Comparison of ENCODE assay signal across 32 cellular contexts in genomic region chr7:141415999-141416398, GRCh38.
"Had no signal": no experiment of that assay in that cellular context is flagged by ENCODE, and none has a peak within 500 bp of the region (broad histone marks: within the 10 kb centered on the region; RNA-seq: fewer than 3 reads in every experiment).

No MANE protein-coding gene starts in this region.

- H3K4me1 ChIP-seq: ascending aorta, colonic mucosa, gastrocnemius medialis had no signal

- H3K27ac Mint-ChIP-seq: activated CD4-positive, alpha-beta memory T cell treated with anti-CD3 and anti-CD28 coated beads for 36 hours; activated CD4-positive, alpha-beta T cell treated with anti-CD3 and anti-CD28 coated beads for 36 hours; activated CD4-positive, alpha-beta T cell treated with anti-CD3 and anti-CD28 coated beads, Interleukin-2, amount 10 ng/mL, durations not matched to agents 24 days and 14 days; activated CD8-positive, alpha-beta memory T cell treated with anti-CD3 and anti-CD28 coated beads, Interleukin-2, amount 10 ng/mL, durations not matched to agents 7 days and 5 days; activated CD8-positive, alpha-beta T cell treated with anti-CD3 and anti-CD28 coated beads, Interleukin-2, amount 10 ng/mL, durations not matched to agents 7 days and 5 days; activated naive CD4-positive, alpha-beta T cell treated with anti-CD3 and anti-CD28 coated beads for 36 hours; activated naive CD4-positive, alpha-beta T cell treated with anti-CD3 and anti-CD28 coated beads, Interleukin-2, amount 50 U/mL, for 72 hours; activated naive CD8-positive, alpha-beta T cell treated with anti-CD3 and anti-CD28 coated beads, Interleukin-2, amount 10 ng/mL, durations not matched to agents 7 days and 5 days; activated T-helper 1 cell treated with anti-CD3 and anti-CD28 coated beads, Interleukin-12 subunit alpha, Interleukin-12 subunit beta, Interleukin-2, Interleukin-4 antibody, amounts not matched to agents 30 ng/mL and 10 ng/mL and 1 ng/mL, durations not matched to agents 14 hours and 24 hours and 36 hours; activated T-helper 2 cell treated with anti-CD3 and anti-CD28 coated beads, Interferon-gamma antibody, Interleukin-2, Interleukin-4, amounts not matched to agents 10 μg/mL and 5 μg/mL and 100 μg/mL, durations not matched to agents 14 hours and 24 hours and 36 hours; endodermal cell; T-helper 17 cell; T-helper 2 cell treated with Interferon-gamma antibody and Interleukin-4, amounts not matched to agents 5 μg/mL and 100 μg/mL, for 36 hours had no signal

- H3K36me3 ChIP-seq: ascending aorta, colonic mucosa, gastrocnemius medialis, heart left ventricle, WERI-Rb-1 had no signal

- H3K4me3 Mint-ChIP-seq: activated CD4-positive, alpha-beta memory T cell treated with anti-CD3 and anti-CD28 coated beads for 36 hours; activated CD4-positive, alpha-beta T cell treated with anti-CD3 and anti-CD28 coated beads for 36 hours; activated CD4-positive, alpha-beta T cell treated with anti-CD3 and anti-CD28 coated beads, Interleukin-2, amount 10 ng/mL, durations not matched to agents 24 days and 14 days; activated CD8-positive, alpha-beta memory T cell treated with anti-CD3 and anti-CD28 coated beads, Interleukin-2, amount 10 ng/mL, durations not matched to agents 7 days and 5 days; activated CD8-positive, alpha-beta T cell treated with anti-CD3 and anti-CD28 coated beads, Interleukin-2, amount 10 ng/mL, durations not matched to agents 7 days and 5 days; activated naive CD4-positive, alpha-beta T cell treated with anti-CD3 and anti-CD28 coated beads for 36 hours; activated naive CD8-positive, alpha-beta T cell treated with anti-CD3 and anti-CD28 coated beads, Interleukin-2, amount 10 ng/mL, durations not matched to agents 7 days and 5 days; activated T-helper 1 cell treated with anti-CD3 and anti-CD28 coated beads, Interleukin-12 subunit alpha, Interleukin-12 subunit beta, Interleukin-2, Interleukin-4 antibody, amounts not matched to agents 30 ng/mL and 10 ng/mL and 1 ng/mL, durations not matched to agents 14 hours and 24 hours and 36 hours; endodermal cell; T-helper 17 cell; T-helper 2 cell treated with Interferon-gamma antibody and Interleukin-4, amounts not matched to agents 5 μg/mL and 100 μg/mL, for 36 hours had no signal

- H3K27ac ChIP-seq: ascending aorta, colonic mucosa, gastrocnemius medialis, WERI-Rb-1 had no signal

- DNase-seq: activated CD4-positive, alpha-beta memory T cell treated with anti-CD3 and anti-CD28 coated beads for 36 hours; activated CD4-positive, alpha-beta T cell treated with anti-CD3 and anti-CD28 coated beads for 36 hours; activated CD4-positive, alpha-beta T cell treated with anti-CD3 and anti-CD28 coated beads, Interleukin-2, amount 10 ng/mL, durations not matched to agents 24 days and 14 days; activated CD4-positive, CD25-positive, alpha-beta regulatory T cell; activated CD4-positive, CD25-positive, alpha-beta regulatory T cell treated with anti-CD3 and anti-CD28 coated beads, Interleukin-2, amount 50 U/mL, for 72 hours; activated CD8-positive, alpha-beta memory T cell treated with anti-CD3 and anti-CD28 coated beads, Interleukin-2, amount 10 ng/mL, durations not matched to agents 7 days and 5 days; activated CD8-positive, alpha-beta memory T cell treated with anti-CD3 and anti-CD28 coated beads, Interleukin-2, amount 50 U/mL, for 4 hours; activated CD8-positive, alpha-beta T cell treated with anti-CD3 and anti-CD28 coated beads, Interleukin-2, amount 10 ng/mL, durations not matched to agents 7 days and 5 days; activated effector memory CD4-positive, alpha-beta T cell treated with anti-CD3 and anti-CD28 coated beads, Interleukin-2, amount 50 U/mL, for 16 hours; activated naive CD4-positive, alpha-beta T cell treated with anti-CD3 and anti-CD28 coated beads for 36 hours; activated naive CD8-positive, alpha-beta T cell treated with anti-CD3 and anti-CD28 coated beads, Interleukin-2, amount 10 ng/mL, durations not matched to agents 7 days and 5 days; activated T-cell treated with anti-CD3 and anti-CD28 coated beads, Interleukin-2, amount 50 U/mL, for 1 hour; activated T-cell treated with anti-CD3 and anti-CD28 coated beads, Interleukin-2, amount 50 U/mL, for 48 hours; central memory CD4-positive, alpha-beta T cell; cerebellar nuclear complex; colonic mucosa; effector memory CD4-positive, alpha-beta T cell; endodermal cell; foreskin fibroblast; gastrocnemius medialis; glutamatergic neuron; heart left ventricle; T-helper 1 cell; T-helper 17 cell; T1000; WERI-Rb-1 had no signal

- H3K27me3 ChIP-seq: ascending aorta, colonic mucosa, gastrocnemius medialis, heart left ventricle had no signal

- H3K4me1 Mint-ChIP-seq: activated CD4-positive, alpha-beta T cell treated with anti-CD3 and anti-CD28 coated beads for 36 hours; activated CD4-positive, alpha-beta T cell treated with anti-CD3 and anti-CD28 coated beads, Interleukin-2, amount 10 ng/mL, durations not matched to agents 24 days and 14 days; activated CD8-positive, alpha-beta memory T cell treated with anti-CD3 and anti-CD28 coated beads, Interleukin-2, amount 10 ng/mL, durations not matched to agents 7 days and 5 days; activated naive CD8-positive, alpha-beta T cell treated with anti-CD3 and anti-CD28 coated beads, Interleukin-2, amount 10 ng/mL, durations not matched to agents 7 days and 5 days; endodermal cell; T-helper 17 cell had no signal

- H3K9me3 Mint-ChIP-seq: activated CD4-positive, alpha-beta memory T cell treated with anti-CD3 and anti-CD28 coated beads for 36 hours; activated CD4-positive, alpha-beta T cell treated with anti-CD3 and anti-CD28 coated beads, Interleukin-2, amount 10 ng/mL, durations not matched to agents 24 days and 14 days; activated naive CD4-positive, alpha-beta T cell treated with anti-CD3 and anti-CD28 coated beads for 36 hours; activated naive CD4-positive, alpha-beta T cell treated with anti-CD3 and anti-CD28 coated beads, Interleukin-2, amount 50 U/mL, for 72 hours; activated naive CD8-positive, alpha-beta T cell treated with anti-CD3 and anti-CD28 coated beads, Interleukin-2, amount 10 ng/mL, durations not matched to agents 7 days and 5 days; activated T-helper 1 cell treated with anti-CD3 and anti-CD28 coated beads, Interleukin-12 subunit alpha, Interleukin-12 subunit beta, Interleukin-2, Interleukin-4 antibody, amounts not matched to agents 30 ng/mL and 10 ng/mL and 1 ng/mL, durations not matched to agents 14 hours and 24 hours and 36 hours; activated T-helper 2 cell treated with anti-CD3 and anti-CD28 coated beads, Interferon-gamma antibody, Interleukin-2, Interleukin-4, amounts not matched to agents 10 μg/mL and 5 μg/mL and 100 μg/mL, durations not matched to agents 14 hours and 24 hours and 36 hours; endodermal cell; T-helper 2 cell treated with Interferon-gamma antibody and Interleukin-4, amounts not matched to agents 5 μg/mL and 100 μg/mL, for 36 hours had no signal

- H3K36me3 Mint-ChIP-seq: activated CD4-positive, alpha-beta memory T cell treated with anti-CD3 and anti-CD28 coated beads for 36 hours; activated CD8-positive, alpha-beta memory T cell treated with anti-CD3 and anti-CD28 coated beads, Interleukin-2, amount 10 ng/mL, durations not matched to agents 7 days and 5 days; activated naive CD4-positive, alpha-beta T cell treated with anti-CD3 and anti-CD28 coated beads, Interleukin-2, amount 50 U/mL, for 72 hours; activated naive CD8-positive, alpha-beta T cell treated with anti-CD3 and anti-CD28 coated beads, Interleukin-2, amount 10 ng/mL, durations not matched to agents 7 days and 5 days had no signal

- ATAC-seq: activated CD4-positive, alpha-beta T cell treated with anti-CD3 and anti-CD28 coated beads for 36 hours; activated CD8-positive, alpha-beta memory T cell treated with anti-CD3 and anti-CD28 coated beads, Interleukin-2, amount 10 ng/mL, durations not matched to agents 7 days and 5 days; activated CD8-positive, alpha-beta T cell treated with anti-CD3 and anti-CD28 coated beads, Interleukin-2, amount 10 ng/mL, durations not matched to agents 7 days and 5 days; activated naive CD4-positive, alpha-beta T cell treated with anti-CD3 and anti-CD28 coated beads, Interleukin-2, amount 50 U/mL, for 72 hours; esophagus mucosa; gastrocnemius medialis; T-helper 17 cell had no signal

- H3K4me3 ChIP-seq: ascending aorta, colonic mucosa, gastrocnemius medialis, heart left ventricle had no signal

- H3K9me3 ChIP-seq: ascending aorta, colonic mucosa, gastrocnemius medialis, heart left ventricle had no signal
